1 cellular context compared by ENCODE assay signal in the genomic region with DNA sequence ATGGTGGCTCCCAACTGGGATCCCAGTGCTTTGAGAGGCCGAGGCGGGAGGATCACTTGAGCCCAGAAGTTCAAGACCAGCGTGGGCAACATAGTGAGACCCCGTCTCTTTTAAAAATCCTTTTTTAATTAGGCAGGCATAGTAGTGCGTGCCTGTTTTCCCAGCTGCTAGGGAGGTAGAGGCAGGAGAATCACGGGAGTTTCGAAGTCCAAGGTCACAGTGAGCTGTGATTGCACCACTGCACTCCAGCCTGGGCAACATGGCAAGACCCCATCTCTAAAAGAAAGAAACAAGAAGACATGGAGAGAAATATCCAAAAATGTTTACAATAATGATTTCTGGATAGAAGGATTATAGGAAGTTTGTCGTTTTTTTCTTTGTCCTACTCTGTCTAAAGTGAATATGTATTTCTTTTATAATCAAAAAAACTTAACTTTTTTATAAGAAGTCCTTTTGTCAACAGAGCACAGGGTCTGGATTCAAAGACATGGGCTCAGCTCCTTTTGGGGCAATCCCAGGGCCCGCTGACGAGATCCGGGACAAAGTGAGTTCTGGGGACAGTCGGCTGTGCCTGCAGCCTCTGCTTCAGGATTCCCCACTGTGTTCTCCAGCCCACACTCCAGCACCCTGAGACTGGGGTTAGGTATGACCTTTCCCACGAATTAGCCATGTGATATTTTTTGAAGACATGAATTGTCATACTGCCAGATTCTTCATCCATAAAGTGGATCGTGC.
TF ChIP-seq lines count a peak whose summit lies in the region.

No MANE protein-coding gene starts in this region.

TF ChIP-seq in K562, 482 proteins besides CTCF, POLR2A, EP300 and RAD21 (continued from another document):
- TF ChIP-seq, protein P1, sequence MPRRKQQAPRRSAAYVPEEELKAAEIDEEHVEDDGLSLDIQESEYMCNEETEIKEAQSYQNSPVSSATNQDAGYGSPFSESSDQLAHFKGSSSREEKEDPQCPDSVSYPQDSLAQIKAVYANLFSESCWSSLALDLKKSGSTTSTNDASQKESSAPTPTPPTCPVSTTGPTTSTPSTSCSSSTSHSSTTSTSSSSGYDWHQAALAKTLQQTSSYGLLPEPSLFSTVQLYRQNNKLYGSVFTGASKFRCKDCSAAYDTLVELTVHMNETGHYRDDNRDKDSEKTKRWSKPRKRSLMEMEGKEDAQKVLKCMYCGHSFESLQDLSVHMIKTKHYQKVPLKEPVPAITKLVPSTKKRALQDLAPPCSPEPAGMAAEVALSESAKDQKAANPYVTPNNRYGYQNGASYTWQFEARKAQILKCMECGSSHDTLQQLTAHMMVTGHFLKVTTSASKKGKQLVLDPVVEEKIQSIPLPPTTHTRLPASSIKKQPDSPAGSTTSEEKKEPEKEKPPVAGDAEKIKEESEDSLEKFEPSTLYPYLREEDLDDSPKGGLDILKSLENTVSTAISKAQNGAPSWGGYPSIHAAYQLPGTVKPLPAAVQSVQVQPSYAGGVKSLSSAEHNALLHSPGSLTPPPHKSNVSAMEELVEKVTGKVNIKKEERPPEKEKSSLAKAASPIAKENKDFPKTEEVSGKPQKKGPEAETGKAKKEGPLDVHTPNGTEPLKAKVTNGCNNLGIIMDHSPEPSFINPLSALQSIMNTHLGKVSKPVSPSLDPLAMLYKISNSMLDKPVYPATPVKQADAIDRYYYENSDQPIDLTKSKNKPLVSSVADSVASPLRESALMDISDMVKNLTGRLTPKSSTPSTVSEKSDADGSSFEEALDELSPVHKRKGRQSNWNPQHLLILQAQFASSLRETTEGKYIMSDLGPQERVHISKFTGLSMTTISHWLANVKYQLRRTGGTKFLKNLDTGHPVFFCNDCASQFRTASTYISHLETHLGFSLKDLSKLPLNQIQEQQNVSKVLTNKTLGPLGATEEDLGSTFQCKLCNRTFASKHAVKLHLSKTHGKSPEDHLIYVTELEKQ (CRISPR knock-in tag; IDR thresholded peaks at IDR 0.05), result no peak
- TF ChIP-seq SREBF2 (CRISPR knock-in tag; IDR thresholded peaks at IDR 0.05), result no peak
